In genomic region chr9:3751125-3751758, GRCh38 we compare ENCODE assay signal across 13 cellular contexts.
A peak's percentile ranks its signal among the peaks of the same experiment; 100 is the strongest.
DNase-seq lines count a peak whose midpoint lies in the region; ATAC-seq, FAIRE-seq and TF ChIP-seq lines count a peak whose summit lies in the region.
"Had no signal": no experiment of that assay in that cellular context is flagged by ENCODE, and none has a peak within 500 bp of the region (broad histone marks: within the 10 kb centered on the region; RNA-seq: fewer than 3 reads in every experiment).

No MANE protein-coding gene starts in this region.

- no peaks in the 10 kb centered on the region for H3K9me3 Mint-ChIP-seq in activated T-cell treated with anti-CD3 and anti-CD28 coated beads, Interleukin-2, amount 50 U/mL, for 4 hours

- H2AK5ac ChIP-seq in H1 (ENCODE audit: low read depth, low read length) (no peak overlapping the region), neuronal stem cell (ENCODE audit: low read depth, low read length) (no peak overlapping the region)

- 0 out of 22 replicates have a peak, but pooled peaks cover 0 to 5% (median 0%) of the 10 kb centered on the region in 11 experiments for H3K36me3 ChIP-seq in BLaER1 treated with 17β-estradiol and CSF1 and Interleukin-3, amounts not matched to agents 10 nM and 100 nM
- H3K36me3 ChIP-seq in MG63 (no peaks in the 10 kb centered on the region), H1 (ENCODE audit: control insufficient read depth in 2 of 4, insufficient read depth in 4 of 4, low read length in 3 of 4) (no peaks in the 10 kb centered on the region), neuronal stem cell (replicated peaks in 1 of 2; ENCODE audit: control insufficient read depth in 2 of 2, insufficient read depth in 2 of 2, low read length in 2 of 2) (no peaks in the 10 kb centered on the region)

- peak overlapping the region in 5 of 11 experiments; percentile 10 to 37 (median 19); a peak in 7 of 22 replicates for H3K9ac ChIP-seq in BLaER1 treated with 17β-estradiol and CSF1 and Interleukin-3, amounts not matched to agents 10 nM and 100 nM
- H3K9ac ChIP-seq in H1 (replicated peaks in 1 of 4; ENCODE audit: extremely low read depth in 1 of 4, low read depth in 3 of 4, low read length in 3 of 4) (no peak overlapping the region), neuronal stem cell (ENCODE audit: low read depth, low read length, poor library complexity) (no peak overlapping the region)

- H3K4me1 Mint-ChIP-seq in activated T-cell treated with anti-CD3 and anti-CD28 coated beads, Interleukin-2, amount 50 U/mL, for 4 hours (ENCODE audit: low read depth) = peaks cover 20% of the 10 kb centered on the region
- H3K4me1 Mint-ChIP-seq: naive B cell had no signal

- peak overlapping the region in 9 of 11 experiments; percentile 13 to 75 (median 58); a peak in 16 of 22 replicates for H3K27ac ChIP-seq in BLaER1 treated with 17β-estradiol and CSF1 and Interleukin-3, amounts not matched to agents 10 nM and 100 nM
- no peak overlapping the region for H3K27ac ChIP-seq in H1 (ENCODE audit: low read depth, low read length)
- no peak overlapping the region for H3K27ac ChIP-seq in neuronal stem cell (replicated peaks; ENCODE audit: low read length)

- no peak overlapping the region for H3K14ac ChIP-seq in H1 (ENCODE audit: insufficient read length)
- no peak overlapping the region for H3K14ac ChIP-seq in neuronal stem cell (ENCODE audit: low read length)

- H3K4me3 ChIP-seq in BLaER1 treated with 17β-estradiol and CSF1 and Interleukin-3, amounts not matched to agents 10 nM and 100 nM = no peak overlapping the region
- H3K4me3 ChIP-seq in MG63 = no peak overlapping the region
- H3K4me3 ChIP-seq in H1 (ENCODE audit: extremely low read depth in 1 of 4, insufficient read depth in 2 of 4, low read depth in 3 of 4, low read length in 4 of 4) = no peak overlapping the region
- no peak overlapping the region for H3K4me3 ChIP-seq in neuronal stem cell (ENCODE audit: low read length in 2 of 2)
- H3K4me3 ChIP-seq: K562 had no signal

- TF ChIP-seq CTCF in H1 (IDR thresholded peaks at IDR 0.05; ENCODE audit: control extremely low read depth in 1 of 3, insufficient read depth in 1 of 3, low read depth in 1 of 3, low read length in 3 of 3) = no peak

- peak; percentile 60 for DNase-seq in MG63
- DNase-seq in H1 (ENCODE audit: low read depth in 1 of 2, low spot score in 2 of 2) = no peak
- no peak for DNase-seq in neuronal stem cell (ENCODE audit: low spot score)
- no peak for DNase-seq in activated CD4-positive, CD25-positive, alpha-beta regulatory T cell treated with anti-CD3 and anti-CD28 coated beads, Interleukin-2, amount 50 U/mL, for 72 hours
- no peak for DNase-seq in Right ventricle myocardium inferior (ENCODE audit: missing footprints)
- no peak for DNase-seq in activated T-cell treated with anti-CD3 and anti-CD28 coated beads, Interleukin-2, amount 50 U/mL, for 4 hours
- DNase-seq: activated naive CD8-positive, alpha-beta T cell treated with anti-CD3 and anti-CD28 coated beads, Interleukin-2, amount 10 ng/mL, durations not matched to agents 7 days and 5 days; naive B cell; stimulated activated CD4-positive, alpha-beta T cell treated with anti-CD3 and anti-CD28 coated beads, Interleukin-4, amount 100 ng/mL, for 24 hours had no signal

- no peaks in the 10 kb centered on the region for H4K20me1 ChIP-seq in BLaER1 treated with 17β-estradiol and CSF1 and Interleukin-3, amounts not matched to agents 10 nM and 100 nM
- H4K20me1 ChIP-seq in H1 (replicated peaks in 1 of 2; ENCODE audit: control insufficient read depth in 1 of 2, insufficient read depth in 2 of 2, low read length in 2 of 2) = no peaks in the 10 kb centered on the region

- no peak for TF ChIP-seq EP300 in H1 (IDR thresholded peaks at IDR 0.05; ENCODE audit: borderline replicate concordance in 1 of 2, low read depth in 2 of 2, low read length in 2 of 2)

- H3K23ac ChIP-seq in H1 (ENCODE audit: insufficient read length) (no peak overlapping the region), neuronal stem cell (ENCODE audit: low read depth, low read length, poor library complexity) (no peak overlapping the region)

- H3K23me2 ChIP-seq in H1 (ENCODE audit: low read depth, low read length) = no peaks in the 10 kb centered on the region

- H3K18ac ChIP-seq in H1 (ENCODE audit: extremely low read depth, low read length) = no peak overlapping the region
- H3K18ac ChIP-seq in neuronal stem cell (ENCODE audit: low read length) = no peak overlapping the region

- H3K27me3 Mint-ChIP-seq in activated T-cell treated with anti-CD3 and anti-CD28 coated beads, Interleukin-2, amount 50 U/mL, for 4 hours (ENCODE audit: low read depth) = peaks cover 5% of the 10 kb centered on the region
- H3K27me3 Mint-ChIP-seq: activated naive CD8-positive, alpha-beta T cell treated with anti-CD3 and anti-CD28 coated beads, Interleukin-2, amount 10 ng/mL, durations not matched to agents 7 days and 5 days; type B pancreatic cell had no signal

- H2BK5ac ChIP-seq in H1 (ENCODE audit: low read depth, low read length) (no peak overlapping the region), neuronal stem cell (ENCODE audit: low read length) (no peak overlapping the region)

- no peaks in the 10 kb centered on the region for H3K79me1 ChIP-seq in H1 (ENCODE audit: low read depth, low read length)
- no peaks in the 10 kb centered on the region for H3K79me1 ChIP-seq in neuronal stem cell (ENCODE audit: low read depth, low read length)

- H2BK15ac ChIP-seq in H1 (ENCODE audit: low read length) = no peak overlapping the region
- no peak overlapping the region for H2BK15ac ChIP-seq in neuronal stem cell (ENCODE audit: low read length)

- no peaks in the 10 kb centered on the region for H3K27me3 ChIP-seq in BLaER1 treated with 17β-estradiol and CSF1 and Interleukin-3, amounts not matched to agents 10 nM and 100 nM
- H3K27me3 ChIP-seq in MG63 (no peaks in the 10 kb centered on the region), H1 (replicated peaks in 1 of 4; ENCODE audit: control insufficient read depth in 3 of 4, extremely low read depth in 1 of 4, insufficient read depth in 3 of 4, low read length in 3 of 4) (no peaks in the 10 kb centered on the region), neuronal stem cell (ENCODE audit: control insufficient read depth in 3 of 3, insufficient read depth in 3 of 3, low read depth in 1 of 3, low read length in 3 of 3) (no peaks in the 10 kb centered on the region)

- H3K9me3 ChIP-seq in BLaER1 treated with 17β-estradiol and CSF1 and Interleukin-3, amounts not matched to agents 10 nM and 100 nM (replicated peaks in 1 of 11) = peaks cover 0 to 52% (median 42%) of the 10 kb centered on the region in 11 experiments; a peak in 18 of 22 replicates
- H3K9me3 ChIP-seq in MG63 = no peaks in the 10 kb centered on the region
- H3K9me3 ChIP-seq in H1 (ENCODE audit: insufficient read depth in 2 of 2, low read depth in 1 of 2, low read length in 1 of 2) = no peaks in the 10 kb centered on the region
- no peaks in the 10 kb centered on the region for H3K9me3 ChIP-seq in neuronal stem cell (replicated peaks in 1 of 2; ENCODE audit: control insufficient read depth in 2 of 2, insufficient read depth in 1 of 2, low read depth in 1 of 2, low read length in 2 of 2)

- TF ChIP-seq POLR2A in H1 (IDR thresholded peaks at IDR 0.05; ENCODE audit: control extremely low read depth in 1 of 2, low read depth in 2 of 2, low read length in 2 of 2) = no peak

- CTCF ChIA-PET in H1 (lab: Charles Lee; ENCODE audit: partially characterized antibody) = interaction anchor here (1.4 kb wide), 1 partner anchor 29 kb away, joined by 3 read pairs; no protein-coding TSS in a partner anchor

- H4K8ac ChIP-seq in H1 (ENCODE audit: extremely low read depth, insufficient read depth, low read length) (no peak overlapping the region), neuronal stem cell (ENCODE audit: low read depth, low read length) (no peak overlapping the region)

- H2BK120ac ChIP-seq in H1 (replicated peaks; ENCODE audit: low read depth, low read length) (no peak overlapping the region), neuronal stem cell (ENCODE audit: low read depth, low read length) (no peak overlapping the region)

- no peak for TF ChIP-seq RAD21 in H1 (IDR thresholded peaks at IDR 0.05 in 1 of 2, conservative IDR thresholded peaks at IDR 0.05 in 1 of 2; ENCODE audit: low read depth in 2 of 2, low read length in 2 of 2)

- intact Hi-C loops in Right ventricle myocardium inferior (cut with DNase I) = no loop called here

- H4K91ac ChIP-seq in H1 (replicated peaks; ENCODE audit: insufficient read length, low read length) (no peak overlapping the region), neuronal stem cell (ENCODE audit: low read depth, low read length, poor library complexity) (no peak overlapping the region)

- no peaks in the 10 kb centered on the region for H3K79me2 ChIP-seq in H1 (ENCODE audit: control insufficient read depth in 1 of 2, insufficient read depth in 2 of 2, low read length in 2 of 2)

- no peak overlapping the region for H2BK12ac ChIP-seq in H1 (ENCODE audit: low read depth, low read length)
- no peak overlapping the region for H2BK12ac ChIP-seq in neuronal stem cell (ENCODE audit: low read length)

- no peak overlapping the region for H2BK20ac ChIP-seq in H1 (ENCODE audit: low read length)

- H3K4me3 Mint-ChIP-seq in activated T-cell treated with anti-CD3 and anti-CD28 coated beads, Interleukin-2, amount 50 U/mL, for 4 hours = no peak overlapping the region
- H3K4me3 Mint-ChIP-seq: activated naive CD8-positive, alpha-beta T cell treated with anti-CD3 and anti-CD28 coated beads, Interleukin-2, amount 10 ng/mL, durations not matched to agents 7 days and 5 days; naive B cell; type B pancreatic cell had no signal

- H4K5ac ChIP-seq in H1 (ENCODE audit: insufficient read length, low read depth, low read length) = no peak overlapping the region

- no peak overlapping the region for H3K56ac ChIP-seq in H1 (replicated peaks; ENCODE audit: insufficient read length, low read depth, low read length)

- ATAC-seq in HG02759 (IDR thresholded peaks at IDR 0.05; ENCODE audit: unreplicated experiment) (no peak), Right ventricle myocardium inferior (no peak)
- ATAC-seq in activated T-cell treated with anti-CD3 and anti-CD28 coated beads, Interleukin-2, amount 50 U/mL, for 4 hours = no peak
- ATAC-seq: K562 had no signal

- peak overlapping the region; percentile 27 to 73 (median 49); a peak in 21 of 22 replicates for H3K4me2 ChIP-seq in BLaER1 treated with 17β-estradiol and CSF1 and Interleukin-3, amounts not matched to agents 10 nM and 100 nM
- H3K4me2 ChIP-seq in H1 (ENCODE audit: insufficient read depth in 1 of 2, low read depth in 2 of 2, low read length in 2 of 2) = no peak overlapping the region
- no peak overlapping the region for H3K4me2 ChIP-seq in neuronal stem cell (ENCODE audit: insufficient read depth, low read length, poor library complexity, severe bottlenecking)

- peaks cover 29 to 42% (median 37%) of the 10 kb centered on the region in 10 experiments for H3K4me1 ChIP-seq in BLaER1 treated with 17β-estradiol and CSF1 and Interleukin-3, amounts not matched to agents 10 nM and 100 nM
- H3K4me1 ChIP-seq in H1 (replicated peaks in 1 of 4; ENCODE audit: control insufficient read depth in 3 of 4, insufficient read depth in 4 of 4, low read length in 3 of 4) (peaks cover 0 to 3% (median 0%) of the 10 kb centered on the region in 4 experiments; a peak in 2 of 7 replicates), neuronal stem cell (ENCODE audit: control insufficient read depth in 2 of 2, insufficient read depth in 1 of 2, low read depth in 1 of 2, low read length in 2 of 2) (peaks cover 0 to 11% of the 10 kb centered on the region in 2 donors)

- H3K4ac ChIP-seq in H1 (replicated peaks; ENCODE audit: insufficient read length, low read depth, low read length) (no peak overlapping the region), neuronal stem cell (ENCODE audit: low read length) (no peak overlapping the region)

- H3K36me3 Mint-ChIP-seq in activated T-cell treated with anti-CD3 and anti-CD28 coated beads, Interleukin-2, amount 50 U/mL, for 4 hours (ENCODE audit: insufficient read depth) = no peaks in the 10 kb centered on the region
- H3K36me3 Mint-ChIP-seq: activated naive CD8-positive, alpha-beta T cell treated with anti-CD3 and anti-CD28 coated beads, Interleukin-2, amount 10 ng/mL, durations not matched to agents 7 days and 5 days; naive B cell; type B pancreatic cell had no signal

- WGBS in H1 (ENCODE audit: extremely low coverage in 1 of 2, insufficient coverage in 1 of 2, insufficient read length in 1 of 2, insufficient replicate concordance in 2 of 2, low coverage in 1 of 2, low lambda C conversion rate in 2 of 2, missing lambda C conversion rate in 1 of 2), 2 experiments = 92% methylated on average over 2 of the region's 2 CpGs; no CpG with 5 or more reads in 1 of the 2 experiments
- no CpG with 5 or more reads among the region's 2 CpGs for WGBS in neuronal stem cell (ENCODE audit: extremely low coverage in 2 of 2, insufficient read length in 2 of 2, insufficient replicate concordance in 1 of 2), 2 donors

- H2AFZ ChIP-seq in H1 (ENCODE audit: low read length) (peak overlapping the region; percentile 94; the same call in 1 of the 2 replicates), neuronal stem cell (ENCODE audit: low read length) (peak overlapping the region; percentile 54)

- POLR2A ChIA-PET in H1 (lab: Charles Lee; ENCODE audit: partially characterized antibody) = no interaction called here

- no peak for FAIRE-seq in H1 (lab: Jason Lieb, UNC)
- FAIRE-seq: K562 had no signal

Comparison
In these comparisons a context has a peak if more than half of its experiments do, and no peak if none do; other contexts are left out.
1. H3K27ac ChIP-seq: peak in BLaER1 treated with 17β-estradiol and CSF1 and Interleukin-3, amounts not matched to agents 10 nM and 100 nM (9 of 11); none in H1 (single experiment) and neuronal stem cell (single experiment).
2. H3K4me2 ChIP-seq: peak in BLaER1 treated with 17β-estradiol and CSF1 and Interleukin-3, amounts not matched to agents 10 nM and 100 nM (11 of 11); none in H1 (0 of 2) and neuronal stem cell (single experiment).